Comparison of ENCODE assay signal across 20 cellular contexts in the genomic region with DNA sequence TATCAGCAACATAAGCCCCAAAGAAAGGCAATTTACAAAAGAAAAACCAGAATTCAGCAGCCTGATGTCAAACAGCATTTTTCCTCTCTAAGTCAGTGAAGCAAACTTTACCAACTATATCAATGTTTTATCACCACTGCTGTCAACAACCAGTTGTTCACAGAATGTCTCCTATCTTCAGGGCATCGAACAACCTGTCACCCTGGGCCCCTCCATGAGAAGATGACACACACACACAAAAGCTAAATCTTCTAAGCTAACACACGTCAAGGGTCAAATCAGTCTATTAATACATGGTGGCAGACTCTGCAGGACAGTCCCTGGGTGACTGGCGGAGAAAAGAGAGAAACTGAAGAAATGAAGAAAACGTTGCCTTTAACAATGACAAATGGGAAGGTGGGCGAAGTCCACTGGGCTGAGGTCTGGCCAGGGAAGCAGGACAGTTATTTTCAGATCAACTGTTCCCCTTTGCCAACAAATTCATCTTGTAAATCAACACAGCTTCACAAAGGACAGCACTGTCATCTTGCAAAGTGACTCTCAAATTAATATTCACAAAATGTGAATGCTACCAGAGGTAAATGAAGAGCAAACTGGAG. TPM values are rescaled to one million over a fixed set of nuclear protein-coding genes. Genes with fewer than 3 reads are reported as not detected.
"Had no signal": no experiment of that assay in that cellular context is flagged by ENCODE, and none has a peak within 500 bp of the region (broad histone marks: within the 10 kb centered on the region; RNA-seq: fewer than 3 reads in every experiment).

No MANE protein-coding gene starts in this region.

- H3K9me3 ChIP-seq: breast epithelium, pancreas, suprapubic skin had no signal

- H3K4me3 ChIP-seq: breast epithelium, dorsolateral prefrontal cortex, pancreas, skin epidermis, suprapubic skin had no signal

- DNase-seq: activated CD4-positive, alpha-beta T cell treated with anti-CD3 and anti-CD28 coated beads, Interleukin-2, amount 50 U/mL, for 4 hours; activated effector memory CD4-positive, alpha-beta T cell treated with anti-CD3 and anti-CD28 coated beads, Interleukin-2, amount 50 U/mL, for 16 hours; activated naive CD4-positive, alpha-beta T cell treated with anti-CD3 and anti-CD28 coated beads, Interleukin-2, amount 50 U/mL, for 16 hours; activated T-cell treated with anti-CD3 and anti-CD28 coated beads, Interleukin-2, amount 50 U/mL, for 72 hours; aorta; dorsolateral prefrontal cortex; foreskin fibroblast; hypothalamus; naive thymus-derived CD4-positive, alpha-beta T cell; pancreas; SW 1271; T-helper 2 cell; trophoblast cell had no signal

- H3K9me3 Mint-ChIP-seq: memory B cell had no signal

- H3K4me3 Mint-ChIP-seq: activated T-cell treated with anti-CD3 and anti-CD28 coated beads, Interleukin-2, amount 50 U/mL, for 72 hours; memory B cell; naive thymus-derived CD4-positive, alpha-beta T cell; stimulated activated naive CD8-positive, alpha-beta T cell treated with anti-CD3 and anti-CD28 coated beads, Interleukin-15, Interleukin-2, amounts not matched to agents 100 ng/mL and 50 ng/mL, for 24 hours had no signal

- H3K4me1 ChIP-seq: breast epithelium had no signal

- H3K36me3 ChIP-seq: breast epithelium had no signal

- H3K27me3 Mint-ChIP-seq: memory B cell; stimulated activated naive CD8-positive, alpha-beta T cell treated with anti-CD3 and anti-CD28 coated beads, Interleukin-15, Interleukin-2, amounts not matched to agents 100 ng/mL and 50 ng/mL, for 24 hours had no signal

- H3K27me3 ChIP-seq: breast epithelium, pancreas, suprapubic skin had no signal

- H3K4me1 Mint-ChIP-seq: memory B cell; naive thymus-derived CD4-positive, alpha-beta T cell had no signal

- ATAC-seq: activated T-cell treated with anti-CD3 and anti-CD28 coated beads, Interleukin-2, amount 50 U/mL, for 72 hours; naive thymus-derived CD4-positive, alpha-beta T cell; pancreas had no signal

- H3K36me3 Mint-ChIP-seq: memory B cell; naive thymus-derived CD4-positive, alpha-beta T cell had no signal

- H3K27ac ChIP-seq: breast epithelium, dorsolateral prefrontal cortex, pancreas, skin epidermis, suprapubic skin had no signal

- FAIRE-seq: keratinocyte, pancreas had no signal

- H3K27ac Mint-ChIP-seq: activated T-cell treated with anti-CD3 and anti-CD28 coated beads, Interleukin-2, amount 50 U/mL, for 72 hours; memory B cell; naive thymus-derived CD4-positive, alpha-beta T cell; stimulated activated naive CD8-positive, alpha-beta T cell treated with anti-CD3 and anti-CD28 coated beads, Interleukin-15, Interleukin-2, amounts not matched to agents 100 ng/mL and 50 ng/mL, for 24 hours had no signal

RNA-seq across cellular contexts. Expression of a gene that starts 13.0 kb away (rescaled TPM):
- total RNA-seq: activated CD8-positive, alpha-beta memory T cell treated with anti-CD3 and anti-CD28 coated beads for 36 hours had no signal
- polyA plus RNA-seq: naive thymus-derived CD4-positive, alpha-beta T cell had no signal
